13 cellular contexts compared by ENCODE assay signal in the genomic region with DNA sequence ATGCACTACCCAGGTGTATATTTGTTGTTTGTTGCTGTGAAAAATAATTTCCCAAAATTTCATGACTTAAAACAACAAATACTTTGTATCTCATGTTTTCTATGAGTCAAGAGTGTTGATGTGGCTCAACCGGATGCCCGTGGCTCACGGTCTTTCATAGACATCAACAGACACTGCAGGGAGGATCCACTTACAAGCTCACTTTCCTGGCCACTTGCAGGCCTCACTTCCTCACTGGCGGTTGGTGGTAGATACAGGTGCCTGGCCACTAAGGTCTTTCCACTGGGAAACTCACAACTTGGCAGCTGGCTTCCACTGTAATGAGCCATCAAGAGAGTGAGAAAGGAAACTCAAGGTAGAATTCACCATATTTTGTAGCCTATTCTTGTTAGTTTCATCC.
DNase-seq lines count a peak whose midpoint lies in the region; ATAC-seq and TF ChIP-seq lines count a peak whose summit lies in the region.
"Had no signal": no experiment of that assay in that cellular context is flagged by ENCODE, and none has a peak within 500 bp of the region (broad histone marks: within the 10 kb centered on the region; RNA-seq: fewer than 3 reads in every experiment).

No MANE protein-coding gene starts in this region.

- peaks cover 3% of the 10 kb centered on the region for H3K4me1 Mint-ChIP-seq in activated CD4-positive, alpha-beta T cell treated with anti-CD3 and anti-CD28 coated beads, Interleukin-2, amount 10 ng/mL, durations not matched to agents 7 days and 5 days
- H3K4me1 Mint-ChIP-seq: CD8-positive, alpha-beta memory T cell had no signal

- CTCF ChIA-PET in activated CD4-positive, alpha-beta T cell treated with anti-CD3 and anti-CD28 coated beads, Interleukin-2, amount 10 ng/mL, durations not matched to agents 7 days and 5 days (lab: Charles Lee): no interaction called here

- peak; percentile 63 for ATAC-seq in GM21515 (IDR thresholded peaks at IDR 0.05; ENCODE audit: unreplicated experiment)
- no peak for ATAC-seq in GM19023 (IDR thresholded peaks at IDR 0.05; ENCODE audit: unreplicated experiment)

- no peaks in the 10 kb centered on the region for H3K36me3 Mint-ChIP-seq in activated CD4-positive, alpha-beta T cell treated with anti-CD3 and anti-CD28 coated beads, Interleukin-2, amount 10 ng/mL, durations not matched to agents 7 days and 5 days (ENCODE audit: low read depth)
- H3K36me3 Mint-ChIP-seq: CD8-positive, alpha-beta memory T cell had no signal

- WGBS in hepatocyte (ENCODE audit: low lambda C conversion rate, missing lambda C conversion rate): 93% methylated on average over 4 of the region's 4 CpGs

- H2AFZ ChIP-seq in hepatocyte: peak overlapping the region; percentile 23

- no peaks in the 10 kb centered on the region for H3K36me3 ChIP-seq in BLaER1 treated with 17β-estradiol and CSF1 and Interleukin-3, amounts not matched to agents 10 nM and 100 nM
- no peaks in the 10 kb centered on the region for H3K36me3 ChIP-seq in hepatocyte (replicated peaks; ENCODE audit: insufficient read depth, low read depth)
- H3K36me3 ChIP-seq: stomach had no signal

- H3K4me3 Mint-ChIP-seq in activated CD4-positive, alpha-beta T cell treated with anti-CD3 and anti-CD28 coated beads, Interleukin-2, amount 10 ng/mL, durations not matched to agents 7 days and 5 days: no peak overlapping the region
- H3K4me3 Mint-ChIP-seq: CD8-positive, alpha-beta memory T cell had no signal

- H4K20me1 ChIP-seq in BLaER1 treated with 17β-estradiol and CSF1 and Interleukin-3, amounts not matched to agents 10 nM and 100 nM: no peaks in the 10 kb centered on the region
- H4K20me1 ChIP-seq in hepatocyte (ENCODE audit: insufficient read depth, poor library complexity, severe bottlenecking): no peaks in the 10 kb centered on the region

- H3K4me1 ChIP-seq in BLaER1 treated with 17β-estradiol and CSF1 and Interleukin-3, amounts not matched to agents 10 nM and 100 nM: peaks cover 13 to 41% (median 22%) of the 10 kb centered on the region in 10 experiments
- peaks cover 11% of the 10 kb centered on the region for H3K4me1 ChIP-seq in hepatocyte (ENCODE audit: insufficient read depth)

- H3K27me3 ChIP-seq in BLaER1 treated with 17β-estradiol and CSF1 and Interleukin-3, amounts not matched to agents 10 nM and 100 nM: no peaks in the 10 kb centered on the region
- no peaks in the 10 kb centered on the region for H3K27me3 ChIP-seq in hepatocyte
- H3K27me3 ChIP-seq: stomach had no signal

- POLR2A ChIA-PET in activated CD4-positive, alpha-beta T cell treated with anti-CD3 and anti-CD28 coated beads, Interleukin-2, amount 10 ng/mL, durations not matched to agents 7 days and 5 days (lab: Charles Lee): no interaction called here

- DNase-seq in MV-4-11 (lab: John Stamatoyannopoulos, UW) (peak; percentile 97), hepatocyte (ENCODE audit: low spot score) (peak; percentile 13), NCI-H1417 (lab: John Stamatoyannopoulos, UW) (no peak), NCI-H526 (lab: John Stamatoyannopoulos, UW) (no peak)
- DNase-seq in activated CD4-positive, alpha-beta T cell treated with anti-CD3 and anti-CD28 coated beads, Interleukin-2, amount 10 ng/mL, durations not matched to agents 7 days and 5 days: no peak
- DNase-seq: activated effector memory CD4-positive, alpha-beta T cell treated with Interleukin-2 at 50 U/mL for 16 hours; CD8-positive, alpha-beta memory T cell; glutamatergic neuron; Karpas-422; stomach had no signal

- peak overlapping the region in 9 of 11 experiments; percentile 13 to 82 (median 63); a peak in 18 of 22 replicates for H3K27ac ChIP-seq in BLaER1 treated with 17β-estradiol and CSF1 and Interleukin-3, amounts not matched to agents 10 nM and 100 nM
- peak overlapping the region; percentile 90 for H3K27ac ChIP-seq in hepatocyte

- no peaks in the 10 kb centered on the region for H3K27me3 Mint-ChIP-seq in activated CD4-positive, alpha-beta T cell treated with anti-CD3 and anti-CD28 coated beads, Interleukin-2, amount 10 ng/mL, durations not matched to agents 7 days and 5 days

- H3K9me2 ChIP-seq in hepatocyte (replicated peaks; ENCODE audit: insufficient read depth): no peaks in the 10 kb centered on the region

- no peaks in the 10 kb centered on the region for H3K79me2 ChIP-seq in hepatocyte

- no peaks in the 10 kb centered on the region for H3K9me3 Mint-ChIP-seq in activated CD4-positive, alpha-beta T cell treated with anti-CD3 and anti-CD28 coated beads, Interleukin-2, amount 10 ng/mL, durations not matched to agents 7 days and 5 days
- H3K9me3 Mint-ChIP-seq: CD8-positive, alpha-beta memory T cell had no signal

- H3K9me3 ChIP-seq in BLaER1 treated with 17β-estradiol and CSF1 and Interleukin-3, amounts not matched to agents 10 nM and 100 nM (replicated peaks in 1 of 11): no peaks in the 10 kb centered on the region
- H3K9me3 ChIP-seq in hepatocyte (ENCODE audit: low read depth): no peaks in the 10 kb centered on the region
- H3K9me3 ChIP-seq: stomach had no signal

- no peak overlapping the region for H3K4me3 ChIP-seq in BLaER1 treated with 17β-estradiol and CSF1 and Interleukin-3, amounts not matched to agents 10 nM and 100 nM
- no peak overlapping the region for H3K4me3 ChIP-seq in hepatocyte
- H3K4me3 ChIP-seq: stomach had no signal

- TF ChIP-seq CTCF in hepatocyte (IDR thresholded peaks at IDR 0.05; ENCODE audit: poor library complexity): no peak

- peak overlapping the region; percentile 37 to 75 (median 56) for H3K4me2 ChIP-seq in BLaER1 treated with 17β-estradiol and CSF1 and Interleukin-3, amounts not matched to agents 10 nM and 100 nM
- no peak overlapping the region for H3K4me2 ChIP-seq in hepatocyte

- H3K9ac ChIP-seq in BLaER1 treated with 17β-estradiol and CSF1 and Interleukin-3, amounts not matched to agents 10 nM and 100 nM: peak overlapping the region in 5 of 11 experiments; percentile 19 to 51 (median 38); a peak in 9 of 22 replicates

- H3K27ac Mint-ChIP-seq in activated CD4-positive, alpha-beta T cell treated with anti-CD3 and anti-CD28 coated beads, Interleukin-2, amount 10 ng/mL, durations not matched to agents 7 days and 5 days: no peak overlapping the region

Comparison
In these comparisons a context has a peak if more than half of its experiments do, and no peak if none do; other contexts are left out.
1. DNase-seq: peak in MV-4-11 (single experiment) and hepatocyte (single experiment); none in activated CD4-positive, alpha-beta T cell treated with anti-CD3 and anti-CD28 coated beads, Interleukin-2, amount 10 ng/mL, durations not matched to agents 7 days and 5 days (single experiment), NCI-H1417 (0 of 3) and NCI-H526 (0 of 2).